ENCODE assay signal across 22 cellular contexts in the genomic region with DNA sequence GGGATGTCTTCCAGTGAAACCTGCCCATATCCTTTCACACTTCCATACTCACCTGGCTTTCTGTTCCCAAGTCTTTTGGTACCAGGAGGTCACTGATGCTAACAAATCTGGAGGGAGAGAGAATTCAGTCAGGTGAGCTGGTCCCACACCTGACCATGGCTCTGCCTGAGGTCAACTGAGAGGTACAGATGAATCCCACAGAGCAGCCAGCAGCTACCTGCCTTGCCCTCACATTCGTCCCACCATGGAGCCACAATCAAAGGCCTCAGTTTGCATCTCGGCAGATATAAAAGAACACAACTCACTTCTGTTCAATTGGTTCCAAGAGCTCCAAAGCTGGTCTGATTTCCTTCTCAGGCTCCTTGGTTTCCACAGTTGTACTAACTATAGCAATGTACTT. TPM values are rescaled to one million over a fixed set of nuclear protein-coding genes. Genes with fewer than 3 reads are reported as not detected.
DNase-seq lines count a peak whose midpoint lies in the region; ATAC-seq, FAIRE-seq and TF ChIP-seq lines count a peak whose summit lies in the region.
"Had no signal": no experiment of that assay in that cellular context is flagged by ENCODE, and none has a peak within 500 bp of the region (broad histone marks: within the 10 kb centered on the region; RNA-seq: fewer than 3 reads in every experiment).

No MANE protein-coding gene starts in this region.

- in situ Hi-C loops in HepG2 (cut with HindIII; ENCODE audit: extremely low pct_ligation_motif_present, low pct_unique_long_range_greater_than_20kb), result no loop called here

- no peak overlapping the region for H2AFZ ChIP-seq in HepG2 (ENCODE audit: low read length)

- H3K79me2 ChIP-seq in HepG2 (ENCODE audit: insufficient read depth, low read length), result peaks cover 9% of the 10 kb centered on the region

- H3K9me3 Mint-ChIP-seq in stimulated activated naive CD8-positive, alpha-beta T cell treated with anti-CD3 and anti-CD28 coated beads, Interleukin-15, Interleukin-2, amounts not matched to agents 100 ng/mL and 50 ng/mL, for 24 hours, result no peaks in the 10 kb centered on the region
- H3K9me3 Mint-ChIP-seq in stimulated activated naive CD8-positive, alpha-beta T cell treated with anti-CD3 and anti-CD28 coated beads, Interleukin-15, amount 100 ng/mL, for 72 hours, result no peaks in the 10 kb centered on the region
- H3K9me3 Mint-ChIP-seq in activated naive CD8-positive, alpha-beta T cell (ENCODE audit: low read depth), result no peaks in the 10 kb centered on the region
- H3K9me3 Mint-ChIP-seq in stimulated activated naive B cell treated with anti-CD40 and anti-IgM and Interleukin-4, amounts not matched to agents 10 μg/mL and 1 μg/mL and 100 μg/mL, for 72 hours, result no peaks in the 10 kb centered on the region
- H3K9me3 Mint-ChIP-seq: CD14-positive monocyte, nephron had no signal

- FAIRE-seq in HepG2 (lab: Jason Lieb, UNC), result no peak

- H3K4me3 Mint-ChIP-seq in stimulated activated naive CD8-positive, alpha-beta T cell treated with anti-CD3 and anti-CD28 coated beads, Interleukin-15, Interleukin-2, amounts not matched to agents 100 ng/mL and 50 ng/mL, for 24 hours, result no peak overlapping the region
- no peak overlapping the region for H3K4me3 Mint-ChIP-seq in stimulated activated naive CD8-positive, alpha-beta T cell treated with anti-CD3 and anti-CD28 coated beads, Interleukin-15, amount 100 ng/mL, for 72 hours
- no peak overlapping the region for H3K4me3 Mint-ChIP-seq in activated naive CD8-positive, alpha-beta T cell
- H3K4me3 Mint-ChIP-seq in stimulated activated naive B cell treated with anti-CD40 and anti-IgM and Interleukin-4, amounts not matched to agents 10 μg/mL and 1 μg/mL and 100 μg/mL, for 72 hours, result no peak overlapping the region
- H3K4me3 Mint-ChIP-seq: CD14-positive monocyte, nephron had no signal

- no peak for TF ChIP-seq POLR2A in HepG2 (IDR thresholded peaks at IDR 0.05; ENCODE audit: insufficient read depth in 1 of 2, low read depth in 2 of 2, low read length in 2 of 2)

- no TSS peak for BruUV-seq in HepG2 (replicated peaks; lab: Mats Ljungman, UMichigan)

- POLR2A ChIA-PET in HepG2 (lab: Yijun Ruan, JAX), result no interaction called here

- peaks cover 69% of the 10 kb centered on the region for H3K36me3 Mint-ChIP-seq in stimulated activated naive CD8-positive, alpha-beta T cell treated with anti-CD3 and anti-CD28 coated beads, Interleukin-15, Interleukin-2, amounts not matched to agents 100 ng/mL and 50 ng/mL, for 24 hours (ENCODE audit: low read depth)
- peaks cover 9% of the 10 kb centered on the region for H3K36me3 Mint-ChIP-seq in activated naive CD8-positive, alpha-beta T cell
- peaks cover 48 to 64% of the 10 kb centered on the region in 2 donors for H3K36me3 Mint-ChIP-seq in stimulated activated naive B cell treated with anti-CD40 and anti-IgM and Interleukin-4, amounts not matched to agents 10 μg/mL and 1 μg/mL and 100 μg/mL, for 72 hours

- DNase-seq in stimulated activated naive CD8-positive, alpha-beta T cell treated with anti-CD3 and anti-CD28 coated beads, Interleukin-15, amount 100 ng/mL, for 72 hours, result no peak
- DNase-seq in HepG2 (ENCODE audit: low spot score) (no peak), lower lobe of right lung (no peak), H4 (ENCODE audit: low spot score) (no peak)
- DNase-seq in stimulated activated naive B cell treated with anti-CD40 and anti-IgM and Interleukin-4, amounts not matched to agents 10 μg/mL and 1 μg/mL and 100 μg/mL, for 72 hours, result no peak
- no peak for DNase-seq in effector CD4-positive, alpha-beta T cell
- DNase-seq: activated CD4-positive, alpha-beta T cell treated with anti-CD3 and anti-CD28 coated beads, Interleukin-2, amount 50 U/mL, for 48 hours; erythroblast; heart right ventricle; left colon; NCI-H1436 treated with DMSO at 0.1 percent for 48 hours; NCI-H2107; ovary; stimulated activated CD4-positive, alpha-beta T cell treated with anti-CD3 and anti-CD28 coated beads, Interleukin-12 subunit alpha, Interleukin-12 subunit beta, amount 100 ng/mL, for 4 hours; transverse colon had no signal

- H3K4me1 Mint-ChIP-seq in stimulated activated naive CD8-positive, alpha-beta T cell treated with anti-CD3 and anti-CD28 coated beads, Interleukin-15, Interleukin-2, amounts not matched to agents 100 ng/mL and 50 ng/mL, for 24 hours (ENCODE audit: low read depth), result peaks cover 4% of the 10 kb centered on the region
- H3K4me1 Mint-ChIP-seq in stimulated activated naive CD8-positive, alpha-beta T cell treated with anti-CD3 and anti-CD28 coated beads, Interleukin-15, amount 100 ng/mL, for 72 hours, result peaks cover 6% of the 10 kb centered on the region
- no peaks in the 10 kb centered on the region for H3K4me1 Mint-ChIP-seq in activated naive CD8-positive, alpha-beta T cell (ENCODE audit: low read depth)
- peaks cover 17 to 23% of the 10 kb centered on the region in 2 donors for H3K4me1 Mint-ChIP-seq in stimulated activated naive B cell treated with anti-CD40 and anti-IgM and Interleukin-4, amounts not matched to agents 10 μg/mL and 1 μg/mL and 100 μg/mL, for 72 hours
- H3K4me1 Mint-ChIP-seq: CD14-positive monocyte, nephron had no signal

- no peaks in the 10 kb centered on the region for H3K27me3 ChIP-seq in HepG2 (ENCODE audit: control insufficient read depth in 1 of 2, insufficient read depth in 2 of 2, low read length in 2 of 2)
- H3K27me3 ChIP-seq in lower lobe of right lung (ENCODE audit: low read depth), result no peaks in the 10 kb centered on the region
- H3K27me3 ChIP-seq: heart right ventricle, ovary, right atrium auricular region, transverse colon had no signal

- peaks cover 14% of the 10 kb centered on the region for H3K4me1 ChIP-seq in HepG2 (ENCODE audit: insufficient read depth, low read length)
- H3K4me1 ChIP-seq in lower lobe of right lung, result no peaks in the 10 kb centered on the region
- H3K4me1 ChIP-seq: heart right ventricle, right atrium auricular region, transverse colon had no signal

- WGBS in HepG2 (ENCODE audit: low lambda C conversion rate), result 93% methylated on average over 2 of the region's 2 CpGs

- peak overlapping the region; percentile 29 for H3K27ac Mint-ChIP-seq in stimulated activated naive CD8-positive, alpha-beta T cell treated with anti-CD3 and anti-CD28 coated beads, Interleukin-15, Interleukin-2, amounts not matched to agents 100 ng/mL and 50 ng/mL, for 24 hours
- peak overlapping the region in 1 of 2 donors; percentile 77 for H3K27ac Mint-ChIP-seq in stimulated activated naive CD8-positive, alpha-beta T cell treated with anti-CD3 and anti-CD28 coated beads, Interleukin-15, amount 100 ng/mL, for 72 hours
- peak overlapping the region; percentile 47 for H3K27ac Mint-ChIP-seq in activated naive CD8-positive, alpha-beta T cell
- peak overlapping the region; percentile 65 for H3K27ac Mint-ChIP-seq in stimulated activated naive B cell treated with anti-CD40 and anti-IgM and Interleukin-4, amounts not matched to agents 10 μg/mL and 1 μg/mL and 100 μg/mL, for 72 hours

- no peak overlapping the region for H3K4me3 ChIP-seq in HepG2 (replicated peaks in 1 of 3; ENCODE audit: insufficient read depth in 1 of 3, low read depth in 2 of 3, low read length in 3 of 3)
- no peak overlapping the region for H3K4me3 ChIP-seq in lower lobe of right lung
- H3K4me3 ChIP-seq: heart right ventricle, ovary, right atrium auricular region, transverse colon had no signal

- CTCF ChIA-PET in HepG2 (lab: Yijun Ruan, JAX; ENCODE audit: low intra/inter-chr PET ratio, low total read pairs), result no interaction called here

- H3K27ac ChIP-seq in HepG2 (ENCODE audit: extremely low read length, insufficient read depth, low read length) (no peak overlapping the region), lower lobe of right lung (no peak overlapping the region)
- H3K27ac ChIP-seq: heart right ventricle, KMS-11, ovary, right atrium auricular region, transverse colon had no signal

- ATAC-seq in stimulated activated naive CD8-positive, alpha-beta T cell treated with anti-CD3 and anti-CD28 coated beads, Interleukin-15, amount 100 ng/mL, for 72 hours, result no peak
- ATAC-seq in HepG2, result peak; percentile 11; the same call in 2 of the 3 replicates
- no peak for ATAC-seq in stimulated activated naive B cell treated with anti-CD40 and anti-IgM and Interleukin-4, amounts not matched to agents 10 μg/mL and 1 μg/mL and 100 μg/mL, for 72 hours (replicated peaks)
- ATAC-seq in lower lobe of right lung, result no peak
- ATAC-seq: heart right ventricle, left colon, SK-N-SH treated with all-trans-retinoic acid at 6 μM for 48 hours had no signal

- H3K27me3 Mint-ChIP-seq in stimulated activated naive CD8-positive, alpha-beta T cell treated with anti-CD3 and anti-CD28 coated beads, Interleukin-15, Interleukin-2, amounts not matched to agents 100 ng/mL and 50 ng/mL, for 24 hours, result no peaks in the 10 kb centered on the region
- H3K27me3 Mint-ChIP-seq in stimulated activated naive CD8-positive, alpha-beta T cell treated with anti-CD3 and anti-CD28 coated beads, Interleukin-15, amount 100 ng/mL, for 72 hours, result no peaks in the 10 kb centered on the region
- H3K27me3 Mint-ChIP-seq in activated naive CD8-positive, alpha-beta T cell, result no peaks in the 10 kb centered on the region
- H3K27me3 Mint-ChIP-seq in stimulated activated naive B cell treated with anti-CD40 and anti-IgM and Interleukin-4, amounts not matched to agents 10 μg/mL and 1 μg/mL and 100 μg/mL, for 72 hours, result no peaks in the 10 kb centered on the region

- H3K9me3 ChIP-seq in HepG2 (ENCODE audit: low read length), result no peaks in the 10 kb centered on the region
- H3K9me3 ChIP-seq in lower lobe of right lung, result no peaks in the 10 kb centered on the region
- H3K9me3 ChIP-seq: heart right ventricle, ovary, right atrium auricular region, transverse colon had no signal

- no peak for TF ChIP-seq CTCF in HepG2 (CRISPR knock-in tag; IDR thresholded peaks at IDR 0.05)
- no peak for TF ChIP-seq CTCF in lower lobe of right lung (IDR thresholded peaks at IDR 0.05)

- H4K20me1 ChIP-seq in HepG2 (ENCODE audit: insufficient read depth, low read length), result peaks cover 27% of the 10 kb centered on the region

- H3K36me3 ChIP-seq in HepG2 (replicated peaks in 1 of 2; ENCODE audit: control insufficient read depth in 1 of 2, insufficient read depth in 2 of 2, low read length in 2 of 2), result peaks cover 21 to 77% of the 10 kb centered on the region in 2 experiments
- H3K36me3 ChIP-seq in lower lobe of right lung, result peaks cover 88% of the 10 kb centered on the region
- H3K36me3 ChIP-seq: ovary had no signal

- no peak overlapping the region for H3K9ac ChIP-seq in HepG2 (ENCODE audit: insufficient read depth, low read depth, low read length)
- H3K9ac ChIP-seq: KMS-11 had no signal

- no peak for TF ChIP-seq RAD21 in HepG2 (CRISPR knock-in tag; IDR thresholded peaks at IDR 0.05)

- TF ChIP-seq EP300 in HepG2 (IDR thresholded peaks at IDR 0.05; ENCODE audit: low read depth in 2 of 2, low read length in 2 of 2) (no peak), HepG2 (CRISPR knock-in tag; IDR thresholded peaks at IDR 0.05; ENCODE audit: borderline replicate concordance) (no peak)

- intact Hi-C loops in HepG2 (cut with micrococcal nuclease; ENCODE audit: unreplicated experiment), result no loop called here
- intact Hi-C loops in lower lobe of right lung (cut with DNase I), result no loop called here

- H3K4me2 ChIP-seq in HepG2 (ENCODE audit: low read depth, low read length), result no peak overlapping the region
- H3K4me2 ChIP-seq: KMS-11 had no signal

RNA-seq across cellular contexts. Expression of a gene that starts 47.0 kb away (rescaled TPM):
- total RNA-seq in HepG2 (2016; rRNA removed; fragmentation: Illumina TruSeq; extraction: Trizol), result 477 and 756 TPM in 2 replicates
- 312 and 326 TPM in 2 replicates for total RNA-seq in HepG2 (2016; cell fraction: cytosol; rRNA removed; fragmentation: Illumina TruSeq; extraction: Trizol; ENCODE audit: low read depth)
- 471 and 770 TPM in 2 replicates for total RNA-seq in HepG2 (2016; cell fraction: insoluble cytoplasmic fraction; rRNA removed; fragmentation: Illumina TruSeq; extraction: Trizol)
- 290 and 338 TPM in 2 replicates for total RNA-seq in HepG2 (2016; cell fraction: membrane; rRNA removed; fragmentation: Illumina TruSeq; extraction: Trizol)
- 188 and 200 TPM in 2 replicates for total RNA-seq in HepG2 (2016; cell fraction: nucleus; rRNA removed; fragmentation: Illumina TruSeq; extraction: Trizol)
- 118 and 153 TPM in 2 replicates for polyA plus RNA-seq in HepG2 (2011; rRNA removed)
- 141 and 159 TPM in 2 replicates for polyA plus RNA-seq in HepG2 (2011; cell fraction: cytosol; rRNA removed)
- 45.6 and 58.6 TPM in 2 replicates for polyA plus RNA-seq in HepG2 (2011; cell fraction: nucleus; rRNA removed)
- 245 and 302 TPM in 2 replicates for polyA plus RNA-seq in HepG2 (2012)
- polyA plus RNA-seq in HepG2 (2016; cell fraction: cytosol; fragmentation: Illumina TruSeq; extraction: Trizol; ENCODE audit: low read depth), result 68.6 and 71.1 TPM in 2 replicates
- polyA plus RNA-seq in HepG2 (2016; cell fraction: insoluble cytoplasmic fraction; fragmentation: Illumina TruSeq; extraction: Trizol; ENCODE audit: low read depth), result 588 and 612 TPM in 2 replicates
- 141 and 156 TPM in 2 replicates for polyA plus RNA-seq in HepG2 (2016; cell fraction: membrane; fragmentation: Illumina TruSeq; extraction: Trizol; ENCODE audit: low read depth)
- 190 and 195 TPM in 2 replicates for polyA plus RNA-seq in HepG2 (2016; cell fraction: nucleus; fragmentation: Illumina TruSeq; extraction: Trizol; ENCODE audit: insufficient read depth, low read depth)
- 88.7 and 522 TPM in 2 replicates for polyA minus RNA-seq in HepG2 (2011; rRNA and poly(A)+ RNA removed; ENCODE audit: low replicate concordance)
- 285 and 334 TPM in 2 replicates for polyA minus RNA-seq in HepG2 (2011; cell fraction: cytosol; rRNA and poly(A)+ RNA removed)
- polyA minus RNA-seq in HepG2 (2011; cell fraction: nucleus; rRNA and poly(A)+ RNA removed), result 112 and 162 TPM in 2 replicates
- 192 TPM for total RNA-seq in lower lobe of right lung
- 241 and 283 TPM in 2 replicates for total RNA-seq in H4 (2014; rRNA removed; shearing (Covaris generic))
